In genomic region chr4:10552591-10553280, GRCh38 we compare ENCODE assay signal across 2 cellular contexts.
TF ChIP-seq lines count a peak whose summit lies in the region.

No MANE protein-coding gene starts in this region.

TF ChIP-seq in HepG2, 621 proteins besides CTCF, POLR2A, EP300 and RAD21 (continued from another document):
- TF ChIP-seq PRDM4 (CRISPR knock-in tag; IDR thresholded peaks at IDR 0.05; ENCODE audit: borderline replicate concordance) (no peak), SKIL (CRISPR knock-in tag; IDR thresholded peaks at IDR 0.05; ENCODE audit: borderline replicate concordance) (no peak), ZFP82 (CRISPR knock-in tag; IDR thresholded peaks at IDR 0.05; ENCODE audit: borderline replicate concordance) (no peak), PTBP1 (IDR thresholded peaks at IDR 0.05; ENCODE audit: low read depth, low read length, poor library complexity, severe bottlenecking) (no peak), HOXA5 (CRISPR knock-in tag; IDR thresholded peaks at IDR 0.05) (no peak)

TF ChIP-seq in endothelial cell of umbilical vein, 7 proteins besides CTCF, POLR2A, EP300 and RAD21 (continued from another document):
- TF ChIP-seq MAX (IDR thresholded peaks at IDR 0.05; ENCODE audit: insufficient read depth, insufficient read length) (no peak), GATA2 (IDR thresholded peaks at IDR 0.05; ENCODE audit: insufficient read depth, insufficient read length, low read depth, low read length) (peak; percentile 28)
